ENCODE assay signal across 26 cellular contexts in genomic region chr1:20353836-20354235, GRCh38.
"Had no signal": no experiment of that assay in that cellular context is flagged by ENCODE, and none has a peak within 500 bp of the region (broad histone marks: within the 10 kb centered on the region; RNA-seq: fewer than 3 reads in every experiment).

No MANE protein-coding gene starts in this region.

- H3K9me3 ChIP-seq: esophagus muscularis mucosa, heart right ventricle, left ventricle myocardium inferior, lower lobe of right lung, prostate gland, right atrium auricular region, suprapubic skin, thyroid gland, vagina had no signal

- H3K27me3 ChIP-seq: foreskin keratinocyte, right atrium auricular region, suprapubic skin, thyroid gland, vagina had no signal

- DNase-seq: dermis blood vessel endothelial cell; effector memory CD4-positive, alpha-beta T cell; foreskin keratinocyte; glutamatergic neuron; heart right ventricle; hippocampal formation; kidney glomerular epithelial cell; left colon; left ventricle myocardium inferior; lower lobe of right lung; naive thymus-derived CD8-positive, alpha-beta T cell; nephron progenitor cell; stimulated activated CD4-positive, alpha-beta T cell treated with anti-CD3 and anti-CD28 coated beads, Interleukin-15, amount 100 ng/mL, for 24 hours; stimulated activated CD4-positive, alpha-beta T cell treated with anti-CD3 and anti-CD28 coated beads, Interleukin-2, amount 100 ng/mL, for 48 hours; stimulated activated naive CD4-positive, alpha-beta T cell; stimulated activated naive CD8-positive, alpha-beta T cell treated with anti-CD3 and anti-CD28 coated beads, Interleukin-15, amount 100 ng/mL, for 72 hours; thyroid gland; trophoblast cell had no signal

- H3K27ac ChIP-seq: coronary artery, esophagus muscularis mucosa, foreskin keratinocyte, heart right ventricle, left ventricle myocardium inferior, lower lobe of right lung, parathyroid adenoma, prostate gland, right atrium auricular region, skin epidermis, suprapubic skin, thyroid gland, vagina had no signal

- H2AFZ ChIP-seq: parathyroid adenoma had no signal

- H3K4me3 ChIP-seq: coronary artery, esophagus muscularis mucosa, heart right ventricle, left ventricle myocardium inferior, lower lobe of right lung, prostate gland, right atrium auricular region, skin epidermis, suprapubic skin, thyroid gland, vagina had no signal

- ATAC-seq: foreskin keratinocyte; heart right ventricle; left colon; lower lobe of right lung; naive thymus-derived CD8-positive, alpha-beta T cell; stimulated activated naive CD8-positive, alpha-beta T cell treated with anti-CD3 and anti-CD28 coated beads, Interleukin-15, amount 100 ng/mL, for 72 hours had no signal

- H3K36me3 ChIP-seq: esophagus muscularis mucosa, heart right ventricle, left ventricle myocardium inferior, lower lobe of right lung, prostate gland, right atrium auricular region, suprapubic skin, thyroid gland, vagina had no signal

- H3K79me2 ChIP-seq: parathyroid adenoma had no signal
